ENCODE assay signal across 26 cellular contexts in the genomic region with DNA sequence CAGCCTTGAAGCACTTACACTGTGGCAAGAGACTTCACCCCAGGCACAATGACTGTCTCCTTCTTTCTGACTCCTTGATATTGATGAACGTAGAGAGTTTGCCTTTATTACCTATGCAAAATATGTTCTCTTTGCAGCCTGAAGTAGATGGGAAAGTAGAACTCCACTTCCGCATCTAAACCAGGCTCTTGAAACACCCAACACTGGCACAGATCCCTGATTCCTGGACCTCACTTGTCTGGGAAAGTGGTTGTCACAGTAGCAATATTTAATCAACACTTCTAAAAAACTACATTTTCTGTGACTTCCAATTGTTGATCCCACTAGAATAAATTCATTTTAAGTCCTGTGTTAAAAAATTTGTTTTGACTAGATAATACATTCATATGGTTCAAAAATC.
"Had no signal": no experiment of that assay in that cellular context is flagged by ENCODE, and none has a peak within 500 bp of the region (broad histone marks: within the 10 kb centered on the region; RNA-seq: fewer than 3 reads in every experiment).

No MANE protein-coding gene starts in this region.

- DNase-seq: activated B cell treated with CpG ODN at 0.5 μM for 24 hours; activated CD4-positive, alpha-beta memory T cell treated with anti-CD3 and anti-CD28 coated beads, Interleukin-2, amount 10 ng/mL, durations not matched to agents 7 days and 5 days; activated CD4-positive, alpha-beta T cell treated with anti-CD3 and anti-CD28 coated beads for 1 hour; activated CD4-positive, alpha-beta T cell treated with anti-CD3 and anti-CD28 coated beads, Interleukin-2, amount 10 ng/mL, durations not matched to agents 7 days and 5 days; activated gamma-delta T cell treated with Interleukin-2 at 50 U/mL for 16 hours; activated naive CD4-positive, alpha-beta T cell treated with anti-CD3 and anti-CD28 coated beads, Interleukin-2, amount 10 ng/mL, durations not matched to agents 7 days and 5 days; activated naive CD8-positive, alpha-beta T cell treated with anti-CD3 and anti-CD28 coated beads for 36 hours; activated T-cell treated with anti-CD3 and anti-CD28 coated beads, Interleukin-2, amount 50 U/mL, for 72 hours; brain microvascular endothelial cell; cerebellar nuclear complex; MG63; MV-4-11; NCI-H1105; NCI-H1436; NCI-H1694 treated with DMSO at 0.1 percent for 48 hours; NCI-H2029 treated with DMSO at 0.1 percent for 48 hours; NCI-H510A treated with DMSO at 0.1 percent for 48 hours; NCI-H69; NK-92 treated with Interleukin-12 subunit alpha and Interleukin-12 subunit beta, amount 100 ng/mL, for 24 hours; Peyer's patch; Right ventricle myocardium superior; SJCRH30; SK-N-SH had no signal

- H3K27ac ChIP-seq: brain microvascular endothelial cell, KMS-11, Peyer's patch, RWPE1, SJCRH30 had no signal

- H3K4me1 ChIP-seq: Peyer's patch, SJCRH30 had no signal

- H3K4me3 ChIP-seq: cardiac muscle cell, MG63, Peyer's patch, SJCRH30 had no signal

- ATAC-seq: activated T-cell treated with anti-CD3 and anti-CD28 coated beads, Interleukin-2, amount 50 U/mL, for 72 hours had no signal

- H3K9me3 ChIP-seq: MG63, Peyer's patch, SJCRH30, SK-N-SH had no signal

- H3K36me3 ChIP-seq: brain microvascular endothelial cell, cardiac muscle cell, MG63, Peyer's patch, SJCRH30 had no signal

- H3K27me3 ChIP-seq: brain microvascular endothelial cell, cardiac muscle cell, MG63, Peyer's patch, SJCRH30 had no signal
